Comparison of ENCODE assay signal across 1 cellular context in the genomic region with DNA sequence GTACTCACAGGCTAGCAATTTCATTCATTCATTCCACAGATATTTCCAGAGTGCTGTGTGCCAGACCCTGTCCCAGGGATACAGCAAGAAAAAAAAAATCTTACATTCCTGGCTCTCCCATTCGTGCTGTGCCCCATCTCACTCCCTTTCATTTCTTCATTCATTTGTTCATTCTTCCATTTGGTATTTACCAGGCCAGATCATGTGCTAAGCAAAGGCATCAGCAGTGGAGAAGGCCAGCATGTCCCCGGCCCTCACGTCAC.
TF ChIP-seq lines count a peak whose summit lies in the region.

No MANE protein-coding gene starts in this region.

TF ChIP-seq in GM23338, 12 proteins besides CTCF, POLR2A, EP300 and RAD21 (continued from another document):
- no peak for TF ChIP-seq POLR2AphosphoS5 (IDR thresholded peaks at IDR 0.05; ENCODE audit: low read depth)
- TF ChIP-seq CREB1 (CRISPR knock-in tag; IDR thresholded peaks at IDR 0.05; ENCODE audit: low read depth): no peak
- no peak for TF ChIP-seq ZNF331 (CRISPR knock-in tag; IDR thresholded peaks at IDR 0.05; ENCODE audit: low read depth)
- TF ChIP-seq EZH2phosphoT487 (IDR thresholded peaks at IDR 0.05; ENCODE audit: unreplicated experiment): no peak
- TF ChIP-seq ZNF114 (CRISPR knock-in tag; IDR thresholded peaks at IDR 0.05): no peak
- TF ChIP-seq ZNF462 (CRISPR knock-in tag; IDR thresholded peaks at IDR 0.05): no peak
- TF ChIP-seq EZH2 (IDR thresholded peaks at IDR 0.05; ENCODE audit: low read depth, unreplicated experiment): no peak
- TF ChIP-seq STAT1 (IDR thresholded peaks at IDR 0.05; ENCODE audit: unreplicated experiment): no peak
- no peak for TF ChIP-seq NANOG (IDR thresholded peaks at IDR 0.05; ENCODE audit: borderline replicate concordance)
- no peak for TF ChIP-seq JUNB (IDR thresholded peaks at IDR 0.05; ENCODE audit: unreplicated experiment)
